ENCODE assay signal across 17 cellular contexts in the genomic region with DNA sequence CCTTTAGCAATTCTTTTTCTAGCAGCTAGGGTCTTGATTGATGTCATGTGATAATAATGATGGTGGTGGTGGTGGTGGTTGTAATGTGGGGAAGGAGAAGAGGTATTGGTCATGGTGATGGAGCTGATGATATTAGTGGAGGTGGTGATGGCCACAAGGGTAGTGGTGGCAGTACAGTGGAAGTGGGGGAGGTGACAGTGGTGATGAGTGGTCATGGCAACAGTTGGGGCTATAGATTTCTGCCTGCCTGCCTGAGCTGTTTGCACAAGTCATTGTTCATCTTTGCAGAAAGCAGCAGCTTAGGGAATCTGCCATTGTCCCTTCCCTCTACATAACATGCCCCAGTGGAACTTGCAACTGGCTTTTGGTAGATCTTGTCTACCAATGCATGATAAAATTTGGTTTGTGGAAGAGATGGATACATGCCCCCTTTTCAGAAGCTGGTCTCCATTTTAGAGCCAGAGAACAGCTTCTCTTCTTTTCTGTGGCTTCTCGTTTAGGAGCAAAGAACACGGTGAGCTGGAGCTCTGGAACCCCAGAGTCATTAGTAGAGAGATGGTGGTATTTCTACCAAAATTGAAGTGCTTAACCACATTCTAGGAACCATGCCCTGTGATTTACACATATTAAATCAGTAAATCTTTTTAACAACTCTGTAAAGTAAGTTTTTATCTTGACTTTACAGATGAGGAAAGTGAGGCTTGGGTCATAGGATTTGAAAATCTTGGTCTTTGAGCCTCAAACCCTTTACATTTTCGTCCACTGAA.
A peak's percentile ranks its signal among the peaks of the same experiment; 100 is the strongest.
DNase-seq lines count a peak whose midpoint lies in the region; ATAC-seq and TF ChIP-seq lines count a peak whose summit lies in the region.
"Had no signal": no experiment of that assay in that cellular context is flagged by ENCODE, and none has a peak within 500 bp of the region (broad histone marks: within the 10 kb centered on the region; RNA-seq: fewer than 3 reads in every experiment).

No MANE protein-coding gene starts in this region.

- H3K4me3 ChIP-seq in Caco-2 (ENCODE audit: low read depth, low read length): no peak overlapping the region
- H3K4me3 ChIP-seq in esophagus squamous epithelium: no peak overlapping the region
- no peak overlapping the region for H3K4me3 ChIP-seq in skeletal muscle satellite cell (ENCODE audit: low read length)
- H3K4me3 ChIP-seq in foreskin fibroblast (ENCODE audit: low read depth in 1 of 2, low read length in 2 of 2): no peak overlapping the region

- POLR2A ChIA-PET in Caco-2 (lab: Charles Lee): interaction anchor here (1.0 kb wide), 1 partner anchor 8 kb away, joined by 4 read pairs; no protein-coding TSS in a partner anchor

- peak in 1 of 2 experiments; percentile 17 for DNase-seq in Caco-2
- peak; percentile 57 for DNase-seq in NCI-H146 treated with DMSO at 0.1 percent for 48 hours (lab: John Stamatoyannopoulos, UW; ENCODE audit: unreplicated experiment)
- no peak for DNase-seq in esophagus squamous epithelium (lab: John Stamatoyannopoulos, UW)
- no peak for DNase-seq in foreskin fibroblast
- no peak for DNase-seq in medulla oblongata (ENCODE audit: extremely low spot score)
- DNase-seq: activated CD8-positive, alpha-beta T cell treated with anti-CD3 and anti-CD28 coated beads for 36 hours; CD4-positive, alpha-beta T cell; GF-D8; NCI-H1105; NCI-H82; SIG-M5; stimulated activated CD4-positive, alpha-beta T cell treated with anti-CD3 and anti-CD28 coated beads, Interleukin-4, amount 100 ng/mL, for 24 hours; stimulated activated naive B cell treated with anti-CD40 and anti-IgM and Interleukin-4, amounts not matched to agents 10 μg/mL and 1 μg/mL and 100 μg/mL, for 72 hours had no signal

- peak overlapping the region; percentile 22 for H3K4me3 Mint-ChIP-seq in Caco-2 (ENCODE audit: unreplicated experiment)
- H3K4me3 Mint-ChIP-seq: activated CD8-positive, alpha-beta T cell treated with anti-CD3 and anti-CD28 coated beads for 36 hours; CD4-positive, alpha-beta T cell; central memory CD8-positive, alpha-beta T cell; stimulated activated naive B cell treated with anti-CD40 and anti-IgM and Interleukin-4, amounts not matched to agents 10 μg/mL and 1 μg/mL and 100 μg/mL, for 72 hours had no signal

- H3K4me1 Mint-ChIP-seq in Caco-2 (ENCODE audit: low read depth, unreplicated experiment): peaks cover 47% of the 10 kb centered on the region

- H3K36me3 Mint-ChIP-seq in Caco-2 (ENCODE audit: insufficient read depth, unreplicated experiment): peaks cover 17% of the 10 kb centered on the region

- H3K4me2 ChIP-seq in skeletal muscle satellite cell (ENCODE audit: low read length): no peak overlapping the region

- H3K9me3 Mint-ChIP-seq in Caco-2 (ENCODE audit: unreplicated experiment): peaks cover 9% of the 10 kb centered on the region
- H3K9me3 Mint-ChIP-seq: central memory CD8-positive, alpha-beta T cell had no signal

- no peaks in the 10 kb centered on the region for H3K27me3 Mint-ChIP-seq in Caco-2 (ENCODE audit: insufficient read depth, unreplicated experiment)
- H3K27me3 Mint-ChIP-seq: activated CD8-positive, alpha-beta T cell treated with anti-CD3 and anti-CD28 coated beads for 36 hours; CD4-positive, alpha-beta T cell; central memory CD8-positive, alpha-beta T cell; stimulated activated naive B cell treated with anti-CD40 and anti-IgM and Interleukin-4, amounts not matched to agents 10 μg/mL and 1 μg/mL and 100 μg/mL, for 72 hours had no signal

- H3K9me3 ChIP-seq in Caco-2: no peaks in the 10 kb centered on the region
- no peaks in the 10 kb centered on the region for H3K9me3 ChIP-seq in esophagus squamous epithelium
- no peaks in the 10 kb centered on the region for H3K9me3 ChIP-seq in skeletal muscle satellite cell (replicated peaks; ENCODE audit: low read length)

- H3K9ac ChIP-seq in skeletal muscle satellite cell (ENCODE audit: low read depth, low read length): peak overlapping the region; percentile 50

- TF ChIP-seq CTCF in Caco-2 (IDR thresholded peaks at IDR 0.05; ENCODE audit: insufficient read depth in 1 of 2, low read depth in 1 of 2, low read length in 1 of 2, severe bottlenecking in 1 of 2, unreplicated experiment in 1 of 2) (no peak), esophagus squamous epithelium (IDR thresholded peaks at IDR 0.05) (no peak), foreskin fibroblast (IDR thresholded peaks at IDR 0.05; ENCODE audit: low read depth, low read length) (no peak)

- H3K36me3 ChIP-seq in Caco-2 (ENCODE audit: control insufficient read depth, insufficient read depth, low read length) (no peaks in the 10 kb centered on the region), esophagus squamous epithelium (no peaks in the 10 kb centered on the region), skeletal muscle satellite cell (ENCODE audit: insufficient read depth, low read length) (peaks cover 6% of the 10 kb centered on the region)

- WGBS in esophagus squamous epithelium, 2 donors: 86 to 89% methylated on average over 3 of the region's 3 CpGs

- no peak for ATAC-seq in GM19023 (IDR thresholded peaks at IDR 0.05; ENCODE audit: unreplicated experiment)
- no peak for ATAC-seq in GM21737 (IDR thresholded peaks at IDR 0.05; ENCODE audit: unreplicated experiment)
- ATAC-seq: activated CD8-positive, alpha-beta T cell treated with anti-CD3 and anti-CD28 coated beads for 36 hours; stimulated activated naive B cell treated with anti-CD40 and anti-IgM and Interleukin-4, amounts not matched to agents 10 μg/mL and 1 μg/mL and 100 μg/mL, for 72 hours had no signal

- intact Hi-C loops in Caco-2 (cut with micrococcal nuclease; ENCODE audit: unreplicated experiment) (loop anchor here (1.0 to 5.0 kb wide), 4 partner anchors 9 to 85 kb away; no protein-coding TSS in a partner anchor), esophagus squamous epithelium (cut with DNase I) (no loop called here)

- BruUV-seq in Caco-2 (replicated peaks; lab: Mats Ljungman, UMichigan): TSS peak; percentile 96

- H3K27me3 ChIP-seq in Caco-2 (replicated peaks; ENCODE audit: control insufficient read depth, insufficient read depth, low read length) (no peaks in the 10 kb centered on the region), esophagus squamous epithelium (no peaks in the 10 kb centered on the region), skeletal muscle satellite cell (ENCODE audit: control insufficient read depth, insufficient read depth, low read length) (no peaks in the 10 kb centered on the region)

- H3K27ac ChIP-seq in esophagus squamous epithelium: peak overlapping the region; percentile 13 to 72 (median 58)

- CTCF ChIA-PET in Caco-2 (lab: Charles Lee): no interaction called here

- H3K4me1 ChIP-seq in Caco-2: peaks cover 25% of the 10 kb centered on the region
- H3K4me1 ChIP-seq in esophagus squamous epithelium: peaks cover 0 to 63% (median 0%) of the 10 kb centered on the region in 3 donors
- H3K4me1 ChIP-seq in skeletal muscle satellite cell (ENCODE audit: control insufficient read depth, insufficient read depth, low read length): peaks cover 58% of the 10 kb centered on the region

- TF ChIP-seq POLR2A in esophagus squamous epithelium (IDR thresholded peaks at IDR 0.05): no peak

- peak overlapping the region; percentile 76 for H3K27ac Mint-ChIP-seq in Caco-2 (ENCODE audit: unreplicated experiment)
- H3K27ac Mint-ChIP-seq: activated CD8-positive, alpha-beta T cell treated with anti-CD3 and anti-CD28 coated beads for 36 hours; CD4-positive, alpha-beta T cell; stimulated activated naive B cell treated with anti-CD40 and anti-IgM and Interleukin-4, amounts not matched to agents 10 μg/mL and 1 μg/mL and 100 μg/mL, for 72 hours had no signal
